In the genomic region with DNA sequence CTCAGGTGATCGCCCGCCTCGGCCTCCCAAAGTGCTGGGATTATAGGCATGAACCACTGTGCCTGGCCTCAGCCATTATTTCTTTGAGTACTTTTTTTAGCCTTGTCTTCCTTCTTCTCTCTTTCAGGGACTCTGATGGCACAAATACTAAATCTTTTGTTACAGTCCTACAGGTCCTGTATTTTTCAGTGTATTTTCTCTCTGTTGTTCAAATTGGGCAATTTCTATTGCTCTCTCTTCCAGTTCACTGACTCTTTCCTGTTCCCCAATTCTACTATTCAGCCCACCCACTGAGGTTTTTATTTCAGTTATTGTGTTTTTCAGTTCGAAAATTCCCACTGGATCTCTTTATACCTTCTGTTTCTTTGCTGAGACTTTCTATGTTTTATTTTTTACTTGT, we compare ENCODE assay signal across 28 cellular contexts.
"Had no signal": no experiment of that assay in that cellular context is flagged by ENCODE, and none has a peak within 500 bp of the region (broad histone marks: within the 10 kb centered on the region; RNA-seq: fewer than 3 reads in every experiment).

No MANE protein-coding gene starts in this region.

- DNase-seq: hypothalamus; immature natural killer cell; midbrain; mucosa of descending colon; naive thymus-derived CD8-positive, alpha-beta T cell; occipital lobe; stimulated activated CD4-positive, alpha-beta T cell treated with anti-CD3 and anti-CD28 coated beads, Interleukin-1b, Interleukin-23, amount 100 ng/mL, for 48 hours; stimulated activated CD4-positive, alpha-beta T cell treated with anti-CD3 and anti-CD28 coated beads, Interleukin-2, amount 100 ng/mL, for 48 hours; stimulated activated CD4-positive, alpha-beta T cell treated with anti-CD3 and anti-CD28 coated beads, Interleukin-4, amount 100 ng/mL, for 4 hours; stimulated activated CD8-positive, alpha-beta memory T cell treated with anti-CD3 and anti-CD28 coated beads, Interleukin-4, amount 100 ng/mL, for 48 hours; stimulated activated naive CD4-positive, alpha-beta T cell treated with Interleukin-2 at 50 U/mL for 16 hours; stomach; testis; thyroid gland; transverse colon had no signal

- H3K4me3 ChIP-seq: left ventricle myocardium inferior, lung, mucosa of descending colon, ovary, right atrium auricular region, right lobe of liver, smooth muscle cell, stomach, testis, thyroid gland, transverse colon, upper lobe of left lung, vagina had no signal

- H3K4me1 Mint-ChIP-seq: immature natural killer cell had no signal

- H3K27ac Mint-ChIP-seq: immature natural killer cell; progenitor cell of endocrine pancreas; stimulated activated memory B cell treated with anti-CD40 and anti-IgM and Interleukin-4, amounts not matched to agents 10 μg/mL and 1 μg/mL and 100 μg/mL, for 72 hours had no signal

- H3K36me3 ChIP-seq: left ventricle myocardium inferior, neutrophil, ovary, right atrium auricular region, right lobe of liver, stomach, thyroid gland, transverse colon, upper lobe of left lung, vagina had no signal

- H3K4me2 ChIP-seq: smooth muscle cell had no signal

- H3K4me1 ChIP-seq: left ventricle myocardium inferior, right atrium auricular region, right lobe of liver, stomach, testis, thyroid gland, transverse colon, upper lobe of left lung, vagina had no signal

- H3K9me3 ChIP-seq: left ventricle myocardium inferior, mucosa of descending colon, neutrophil, ovary, right atrium auricular region, right lobe of liver, stomach, testis, thyroid gland, transverse colon, upper lobe of left lung, vagina had no signal

- ATAC-seq: mucosa of descending colon; naive thymus-derived CD8-positive, alpha-beta T cell; right lobe of liver; stimulated activated memory B cell treated with anti-CD40 and anti-IgM and Interleukin-4, amounts not matched to agents 10 μg/mL and 1 μg/mL and 100 μg/mL, for 72 hours had no signal

- H3K4me3 Mint-ChIP-seq: immature natural killer cell; nephron; neural crest cell; stimulated activated memory B cell treated with anti-CD40 and anti-IgM and Interleukin-4, amounts not matched to agents 10 μg/mL and 1 μg/mL and 100 μg/mL, for 72 hours had no signal

- H3K27ac ChIP-seq: left ventricle myocardium inferior, neutrophil, ovary, right atrium auricular region, right lobe of liver, stomach, testis, thyroid gland, transverse colon, upper lobe of left lung, vagina had no signal

- H3K36me3 Mint-ChIP-seq: immature natural killer cell; naive thymus-derived CD8-positive, alpha-beta T cell; stimulated activated memory B cell treated with anti-CD40 and anti-IgM and Interleukin-4, amounts not matched to agents 10 μg/mL and 1 μg/mL and 100 μg/mL, for 72 hours had no signal

- H3K27me3 ChIP-seq: neutrophil, ovary, right atrium auricular region, right lobe of liver, stomach, testis, thyroid gland, transverse colon, upper lobe of left lung, vagina had no signal

- H3K9me3 Mint-ChIP-seq: immature natural killer cell; naive thymus-derived CD8-positive, alpha-beta T cell; nephron; neural crest cell; stimulated activated memory B cell treated with anti-CD40 and anti-IgM and Interleukin-4, amounts not matched to agents 10 μg/mL and 1 μg/mL and 100 μg/mL, for 72 hours had no signal
